In the genomic region with DNA sequence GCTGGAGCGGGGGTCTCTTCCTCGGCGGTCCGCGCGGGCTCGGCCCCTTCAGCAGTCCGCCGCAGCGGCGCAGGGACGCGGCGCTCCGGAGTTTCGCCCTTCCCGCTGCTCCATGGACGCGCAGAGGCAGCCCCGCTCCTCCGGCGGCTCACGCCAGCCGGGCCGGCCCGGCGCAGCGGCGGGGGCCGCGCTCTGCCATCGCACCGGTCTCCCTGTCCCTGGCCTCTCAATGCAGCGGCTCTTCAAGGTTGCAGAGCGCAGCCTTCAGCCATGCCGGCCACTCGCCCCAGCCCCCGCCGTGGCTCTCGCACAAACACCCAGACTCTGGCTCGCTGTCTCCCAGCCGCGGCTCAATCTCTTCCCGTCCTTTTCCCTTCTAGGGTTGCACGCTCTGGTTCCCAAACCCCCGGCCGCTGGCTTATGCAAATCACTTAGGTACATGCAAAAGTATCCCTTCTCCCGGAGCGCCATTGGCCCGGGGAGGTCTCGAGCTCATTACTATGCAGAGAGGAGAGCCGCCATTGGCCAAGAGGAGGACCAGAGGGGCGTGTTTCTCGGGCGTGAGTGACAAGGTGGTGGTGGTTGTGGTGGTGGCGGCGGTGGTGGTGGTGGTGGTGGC, we compare ENCODE assay signal across 8 cellular contexts. TPM values are rescaled to one million over a fixed set of nuclear protein-coding genes. Genes with fewer than 3 reads are reported as not detected.
DNase-seq lines count a peak whose midpoint lies in the region; ATAC-seq, FAIRE-seq and TF ChIP-seq lines count a peak whose summit lies in the region.

A gene with protein sequence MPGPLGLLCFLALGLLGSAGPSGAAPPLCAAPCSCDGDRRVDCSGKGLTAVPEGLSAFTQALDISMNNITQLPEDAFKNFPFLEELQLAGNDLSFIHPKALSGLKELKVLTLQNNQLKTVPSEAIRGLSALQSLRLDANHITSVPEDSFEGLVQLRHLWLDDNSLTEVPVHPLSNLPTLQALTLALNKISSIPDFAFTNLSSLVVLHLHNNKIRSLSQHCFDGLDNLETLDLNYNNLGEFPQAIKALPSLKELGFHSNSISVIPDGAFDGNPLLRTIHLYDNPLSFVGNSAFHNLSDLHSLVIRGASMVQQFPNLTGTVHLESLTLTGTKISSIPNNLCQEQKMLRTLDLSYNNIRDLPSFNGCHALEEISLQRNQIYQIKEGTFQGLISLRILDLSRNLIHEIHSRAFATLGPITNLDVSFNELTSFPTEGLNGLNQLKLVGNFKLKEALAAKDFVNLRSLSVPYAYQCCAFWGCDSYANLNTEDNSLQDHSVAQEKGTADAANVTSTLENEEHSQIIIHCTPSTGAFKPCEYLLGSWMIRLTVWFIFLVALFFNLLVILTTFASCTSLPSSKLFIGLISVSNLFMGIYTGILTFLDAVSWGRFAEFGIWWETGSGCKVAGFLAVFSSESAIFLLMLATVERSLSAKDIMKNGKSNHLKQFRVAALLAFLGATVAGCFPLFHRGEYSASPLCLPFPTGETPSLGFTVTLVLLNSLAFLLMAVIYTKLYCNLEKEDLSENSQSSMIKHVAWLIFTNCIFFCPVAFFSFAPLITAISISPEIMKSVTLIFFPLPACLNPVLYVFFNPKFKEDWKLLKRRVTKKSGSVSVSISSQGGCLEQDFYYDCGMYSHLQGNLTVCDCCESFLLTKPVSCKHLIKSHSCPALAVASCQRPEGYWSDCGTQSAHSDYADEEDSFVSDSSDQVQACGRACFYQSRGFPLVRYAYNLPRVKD (minus strand): TSS at position 393 of the 619 bp plus-strand sequence. CDS start 488 bp downstream, outside the sequence.

- intact Hi-C loops in vagina (cut with DNase I) = no loop called here

- H3K9me3 ChIP-seq in hepatocyte (ENCODE audit: low read depth) = no peaks in the 10 kb centered on the region
- no peaks in the 10 kb centered on the region for H3K9me3 ChIP-seq in vagina

- H3K9me2 ChIP-seq in hepatocyte (replicated peaks; ENCODE audit: insufficient read depth) = no peaks in the 10 kb centered on the region

- DNase-seq in GM12891 (ENCODE audit: insufficient read length, low spot score) (peak; percentile 73), NCI-H187 treated with DMSO at 0.1 percent for 48 hours (lab: John Stamatoyannopoulos, UW) (peak; percentile 56), T1000 (lab: John Stamatoyannopoulos, UW) (peak; percentile 72), astrocyte of the hippocampus (ENCODE audit: low read depth, low spot score) (peak; percentile 97), hepatocyte (ENCODE audit: low spot score) (peak; percentile 96), putamen (ENCODE audit: low spot score) (peak; percentile 93), vagina (ENCODE audit: extremely low spot score in 2 of 2) (peak; percentile 97 to 98)

- no peak for TF ChIP-seq POLR2A in GM12891 (IDR thresholded peaks at IDR 0.05; ENCODE audit: low read depth, low read length)
- peak in 1 of 2 donors; percentile 64 for TF ChIP-seq POLR2A in vagina (IDR thresholded peaks at IDR 0.05)

- 1% methylated on average over 47 of the region's 57 CpGs for WGBS in hepatocyte (ENCODE audit: low lambda C conversion rate, missing lambda C conversion rate)

- FAIRE-seq in GM12891 (lab: Jason Lieb, UNC) = peak; percentile 79

- no peaks in the 10 kb centered on the region for H3K27me3 ChIP-seq in hepatocyte
- H3K27me3 ChIP-seq in vagina = no peaks in the 10 kb centered on the region

- H3K27ac ChIP-seq in hepatocyte = peak within 1 kb of the TSS; percentile 89
- H3K27ac ChIP-seq in vagina = peak within 1 kb of the TSS; percentile 86

- H2AFZ ChIP-seq in hepatocyte = peak within 1 kb of the TSS; percentile 34

- no peaks in the 10 kb centered on the region for H3K36me3 ChIP-seq in hepatocyte (replicated peaks; ENCODE audit: insufficient read depth, low read depth)
- H3K36me3 ChIP-seq in vagina = no peaks in the 10 kb centered on the region

- H3K4me1 ChIP-seq in hepatocyte (ENCODE audit: insufficient read depth) = peaks cover 31% of the 10 kb centered on the region
- peaks cover 42% of the 10 kb centered on the region for H3K4me1 ChIP-seq in vagina

- peaks cover 49% of the 10 kb centered on the region for H3K79me2 ChIP-seq in hepatocyte

- H3K4me2 ChIP-seq in hepatocyte = peak within 1 kb of the TSS; percentile 91

- peaks cover 9% of the 10 kb centered on the region for H4K20me1 ChIP-seq in hepatocyte (ENCODE audit: insufficient read depth, poor library complexity, severe bottlenecking)

- peak; percentile 91 for ATAC-seq in HG02884 (IDR thresholded peaks at IDR 0.05; ENCODE audit: unreplicated experiment)

- H3K4me3 ChIP-seq in hepatocyte = peak within 1 kb of the TSS; percentile 84
- H3K4me3 ChIP-seq in vagina = peak within 1 kb of the TSS; percentile 81 to 88

- no peak for TF ChIP-seq CTCF in hepatocyte (IDR thresholded peaks at IDR 0.05; ENCODE audit: poor library complexity)
- no peak for TF ChIP-seq CTCF in vagina (IDR thresholded peaks at IDR 0.05)

TF ChIP-seq in GM12891, 5 proteins besides CTCF, POLR2A, EP300 and RAD21:
- peak; percentile 94 for TF ChIP-seq POU2F2 (IDR thresholded peaks at IDR 0.05; ENCODE audit: low read depth, low read length)
- no peak for TF ChIP-seq PAX5 (IDR thresholded peaks at IDR 0.05; ENCODE audit: insufficient read depth, low read length, severe bottlenecking)

RNA-seq across cellular contexts. Expression of the gene that starts here (rescaled TPM):
- polyA plus RNA-seq in GM12891 (2012; ENCODE audit: low read depth, missing spikeins) = 0.83 TPM
- total RNA-seq in hepatocyte = 108 and 115 TPM in 2 replicates
- 27.2 and 30.1 TPM in 2 replicates for polyA plus RNA-seq in hepatocyte
- total RNA-seq in vagina = 65.6 TPM

Comparison
In these comparisons a context has a peak if more than half of its experiments do, and no peak if none do; other contexts are left out.
1. Peak in every context shown above with its lines: DNase-seq, ATAC-seq, H3K4me3 ChIP-seq and H3K27ac ChIP-seq.